10 cellular contexts compared by ENCODE assay signal in genomic region chr16:67243481-67243880, GRCh38. TPM values are rescaled to one million over a fixed set of nuclear protein-coding genes. Genes with fewer than 3 reads are reported as not detected.
A peak's percentile ranks its signal among the peaks of the same experiment; 100 is the strongest.
DNase-seq lines count a peak whose midpoint lies in the region; ATAC-seq, FAIRE-seq and TF ChIP-seq lines count a peak whose summit lies in the region.
"Had no signal": no experiment of that assay in that cellular context is flagged by ENCODE, and none has a peak within 500 bp of the region (broad histone marks: within the 10 kb centered on the region; RNA-seq: fewer than 3 reads in every experiment).

No MANE protein-coding gene starts in this region.

- DNase-seq in activated T-cell treated with anti-CD3 and anti-CD28 coated beads, Interleukin-2, amount 50 U/mL, for 24 hours = no peak
- no peak for DNase-seq in activated T-cell treated with anti-CD3 and anti-CD28 coated beads, Interleukin-2, amount 50 U/mL, for 1 hour
- DNase-seq in activated naive CD8-positive, alpha-beta T cell treated with anti-CD3 and anti-CD28 coated beads, Interleukin-2, amount 50 U/mL, for 24 hours = no peak
- DNase-seq in right lobe of liver (peak in 2 of 3 donors; percentile 47 to 51), thyroid gland (no peak), COLO668 (lab: John Stamatoyannopoulos, UW; ENCODE audit: unreplicated experiment) (no peak), H54 (ENCODE audit: insufficient read length, low spot score) (no peak)
- DNase-seq: NCI-H1048 had no signal

- H3K4me1 Mint-ChIP-seq in activated T-cell treated with anti-CD3 and anti-CD28 coated beads, Interleukin-2, amount 50 U/mL, for 24 hours (ENCODE audit: low read depth) = peaks cover 53% of the 10 kb centered on the region
- peaks cover 55% of the 10 kb centered on the region for H3K4me1 Mint-ChIP-seq in activated naive CD8-positive, alpha-beta T cell treated with anti-CD3 and anti-CD28 coated beads, Interleukin-2, amount 50 U/mL, for 24 hours

- TF ChIP-seq CTCF in right lobe of liver (IDR thresholded peaks at IDR 0.05) = no peak
- TF ChIP-seq CTCF in thyroid gland (IDR thresholded peaks at IDR 0.05) = no peak

- no peaks in the 10 kb centered on the region for H3K36me3 ChIP-seq in right lobe of liver
- peaks cover 4 to 10% of the 10 kb centered on the region in 2 donors for H3K36me3 ChIP-seq in thyroid gland

- H3K27ac ChIP-seq in right lobe of liver (peak overlapping the region in 2 of 3 donors; percentile 53 to 81), thyroid gland (peak overlapping the region; percentile 77 to 91 (median 80))

- H3K4me3 ChIP-seq in right lobe of liver (no peak overlapping the region), thyroid gland (replicated peaks in 1 of 3) (no peak overlapping the region)
- H3K4me3 ChIP-seq: body of pancreas had no signal

- H3K27me3 ChIP-seq in right lobe of liver = no peaks in the 10 kb centered on the region
- H3K27me3 ChIP-seq in thyroid gland = no peaks in the 10 kb centered on the region

- H3K27me3 Mint-ChIP-seq in activated T-cell treated with anti-CD3 and anti-CD28 coated beads, Interleukin-2, amount 50 U/mL, for 24 hours = no peaks in the 10 kb centered on the region
- H3K27me3 Mint-ChIP-seq in activated naive CD8-positive, alpha-beta T cell treated with anti-CD3 and anti-CD28 coated beads, Interleukin-2, amount 50 U/mL, for 24 hours = no peaks in the 10 kb centered on the region

- H3K4me3 Mint-ChIP-seq in activated T-cell treated with anti-CD3 and anti-CD28 coated beads, Interleukin-2, amount 50 U/mL, for 24 hours = peak overlapping the region; percentile 93
- H3K4me3 Mint-ChIP-seq in activated naive CD8-positive, alpha-beta T cell treated with anti-CD3 and anti-CD28 coated beads, Interleukin-2, amount 50 U/mL, for 24 hours = peak overlapping the region; percentile 89

- TF ChIP-seq POLR2A in right lobe of liver (IDR thresholded peaks at IDR 0.05) = no peak
- no peak for TF ChIP-seq POLR2A in thyroid gland (IDR thresholded peaks at IDR 0.05)
- no peak for TF ChIP-seq POLR2A in H54 (IDR thresholded peaks at IDR 0.05; ENCODE audit: low read depth, low read length)

- no peaks in the 10 kb centered on the region for H3K9me3 ChIP-seq in right lobe of liver
- no peaks in the 10 kb centered on the region for H3K9me3 ChIP-seq in thyroid gland
- H3K9me3 ChIP-seq: body of pancreas had no signal

- H3K4me1 ChIP-seq in right lobe of liver (peaks cover 0 to 49% (median 0%) of the 10 kb centered on the region in 4 donors), thyroid gland (peaks cover 52 to 72% of the 10 kb centered on the region in 2 donors)

- peaks cover 39% of the 10 kb centered on the region for H3K36me3 Mint-ChIP-seq in activated T-cell treated with anti-CD3 and anti-CD28 coated beads, Interleukin-2, amount 50 U/mL, for 24 hours (ENCODE audit: low read depth)
- peaks cover 8% of the 10 kb centered on the region for H3K36me3 Mint-ChIP-seq in activated naive CD8-positive, alpha-beta T cell treated with anti-CD3 and anti-CD28 coated beads, Interleukin-2, amount 50 U/mL, for 24 hours (ENCODE audit: low read depth)

- no peak for FAIRE-seq in H54 (lab: Jason Lieb, UNC)

- peak overlapping the region; percentile 98 for H3K27ac Mint-ChIP-seq in activated T-cell treated with anti-CD3 and anti-CD28 coated beads, Interleukin-2, amount 50 U/mL, for 24 hours
- H3K27ac Mint-ChIP-seq in activated naive CD8-positive, alpha-beta T cell treated with anti-CD3 and anti-CD28 coated beads, Interleukin-2, amount 50 U/mL, for 24 hours = peak overlapping the region; percentile 91

- no peak for ATAC-seq in activated naive CD8-positive, alpha-beta T cell treated with anti-CD3 and anti-CD28 coated beads, Interleukin-2, amount 50 U/mL, for 24 hours
- ATAC-seq in right lobe of liver (no peak), GM19351 (IDR thresholded peaks at IDR 0.05; ENCODE audit: unreplicated experiment) (no peak)
- ATAC-seq: body of pancreas had no signal

- 44% methylated on average over 3 of the region's 4 CpGs for WGBS in right lobe of liver (ENCODE audit: insufficient coverage, low coverage, low lambda C conversion rate, missing lambda C conversion rate)
- WGBS in thyroid gland, 2 donors = 72 to 82% methylated on average over 4 of the region's 4 CpGs

- H3K9me3 Mint-ChIP-seq in activated T-cell treated with anti-CD3 and anti-CD28 coated beads, Interleukin-2, amount 50 U/mL, for 24 hours = no peaks in the 10 kb centered on the region
- H3K9me3 Mint-ChIP-seq in activated naive CD8-positive, alpha-beta T cell treated with anti-CD3 and anti-CD28 coated beads, Interleukin-2, amount 50 U/mL, for 24 hours = no peaks in the 10 kb centered on the region

- intact Hi-C loops in right lobe of liver (cut with DNase I) (no loop called here), thyroid gland (cut with DNase I) (no loop called here)

RNA-seq across cellular contexts. Expression of gene FHOD1, which starts 3.8 kb away (rescaled TPM):
- total RNA-seq in right lobe of liver (1 to 10 TPM; 2.3 to 9.6 (median 3.5) TPM), thyroid gland (10 to 100 TPM; 17.9 to 26.4 (median 24.3) TPM)

RNA-seq across cellular contexts. Expression of gene SLC9A5, which starts 5.3 kb away (rescaled TPM):
- under 1 TPM; 0.06 to 0.53 (median 0.15) TPM for total RNA-seq in right lobe of liver
- 1 to 10 TPM in 2 of 4 donors, under 1 TPM in 2; 0.56 to 3.0 (median 1.1) TPM for total RNA-seq in thyroid gland

RNA-seq across cellular contexts. Expression of gene TMEM208, which starts 16.6 kb away (rescaled TPM):
- total RNA-seq in right lobe of liver (10 to 100 TPM; 32.6 to 58.7 (median 40.5) TPM), thyroid gland (10 to 100 TPM; 53.2 to 69.0 (median 58.3) TPM)

RNA-seq across cellular contexts. Expression of gene PLEKHG4, which starts 35.9 kb away (rescaled TPM):
- total RNA-seq in right lobe of liver = under 1 TPM; 0.09 to 0.53 (median 0.20) TPM
- total RNA-seq in thyroid gland = 10 to 100 TPM in 2 of 4 donors, 1 to 10 TPM in 2; 8.2 to 11.7 (median 9.5) TPM

RNA-seq across cellular contexts. Expression of gene ELMO3, which starts 44.5 kb away (rescaled TPM):
- total RNA-seq in right lobe of liver (1 to 10 TPM; 1.8 to 8.0 (median 4.6) TPM), thyroid gland (10 to 100 TPM; 26.0 to 37.8 (median 30.0) TPM)

Comparison
In these comparisons a context has a peak if more than half of its experiments do, and no peak if none do; other contexts are left out.
1. DNase-seq: peak in right lobe of liver (2 of 3); none in activated T-cell treated with anti-CD3 and anti-CD28 coated beads, Interleukin-2, amount 50 U/mL, for 24 hours (single experiment), activated T-cell treated with anti-CD3 and anti-CD28 coated beads, Interleukin-2, amount 50 U/mL, for 1 hour (single experiment), activated naive CD8-positive, alpha-beta T cell treated with anti-CD3 and anti-CD28 coated beads, Interleukin-2, amount 50 U/mL, for 24 hours (single experiment), thyroid gland (0 of 2), COLO668 (single experiment) and H54 (single experiment).